1 cellular context compared by ENCODE assay signal in the genomic region with DNA sequence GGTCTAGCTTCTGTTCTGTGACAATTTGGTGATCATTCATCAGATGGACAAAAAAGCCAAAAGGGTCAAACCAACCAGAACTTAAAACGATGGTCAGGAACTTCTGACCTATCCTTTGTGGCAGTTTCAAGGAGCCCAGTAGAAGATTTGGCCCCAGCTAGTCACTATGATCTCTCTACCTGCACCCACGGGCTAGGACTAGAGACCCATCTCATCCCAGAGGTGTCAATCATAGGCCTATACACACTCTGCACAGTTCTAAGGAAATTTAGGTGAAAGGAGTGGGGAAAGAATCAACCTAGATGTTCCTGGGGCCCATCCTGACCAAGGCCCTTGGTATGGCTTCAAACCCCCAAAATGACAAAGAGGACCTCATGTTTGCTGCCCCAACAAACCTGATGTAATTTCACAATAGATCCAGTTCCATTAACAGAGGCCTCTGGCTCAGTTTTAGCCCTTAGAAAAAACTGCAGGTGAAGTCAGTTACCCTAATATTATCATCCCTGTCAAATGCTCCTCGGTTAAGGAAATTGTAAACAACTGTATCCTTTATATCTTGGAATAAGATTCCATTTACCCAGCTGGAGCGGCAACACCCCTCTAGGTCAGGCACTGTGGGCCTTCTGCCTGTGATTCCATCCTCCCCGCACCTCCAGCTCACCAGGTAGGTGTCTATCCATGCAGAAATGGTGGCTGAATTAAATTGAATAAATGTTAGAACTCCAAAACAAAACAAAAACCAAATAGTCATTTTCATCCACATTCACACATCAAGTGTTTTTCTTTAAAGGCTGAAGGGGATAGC.
TF ChIP-seq lines count a peak whose summit lies in the region.

No MANE protein-coding gene starts in this region.

TF ChIP-seq in HepG2, 621 proteins besides CTCF, POLR2A, EP300 and RAD21 (continued from another document):
- TF ChIP-seq NR2F6 (IDR thresholded peaks at IDR 0.05) (0 out of 2 replicates have a peak, but pooled peaks have one; percentile 10), NR2F6 (CRISPR knock-in tag; IDR thresholded peaks at IDR 0.05) (no peak), BRD4 (CRISPR knock-in tag; IDR thresholded peaks at IDR 0.05) (peak; percentile 20; the same call in 1 of the 2 replicates), JDP2 (CRISPR knock-in tag; IDR thresholded peaks at IDR 0.05; ENCODE audit: borderline replicate concordance) (no peak), ZBTB7A (CRISPR knock-in tag; IDR thresholded peaks at IDR 0.05) (no peak), SMAD1 (CRISPR knock-in tag; IDR thresholded peaks at IDR 0.05; ENCODE audit: borderline replicate concordance, low read depth) (no peak), RBM39 (IDR thresholded peaks at IDR 0.05; ENCODE audit: low read depth, low read length, poor library complexity, severe bottlenecking) (no peak), BCL6 (CRISPR knock-in tag; IDR thresholded peaks at IDR 0.05) (no peak), CEBPB (IDR thresholded peaks at IDR 0.05; ENCODE audit: borderline replicate concordance, low read depth, low read length) (peak; percentile 19; the same call in 1 of the 2 replicates), SATB2 (CRISPR knock-in tag; IDR thresholded peaks at IDR 0.05) (0 out of 2 replicates have a peak, but pooled peaks have one; percentile 24), ZNF7 (CRISPR knock-in tag; IDR thresholded peaks at IDR 0.05) (no peak), PHF8 (CRISPR knock-in tag; IDR thresholded peaks at IDR 0.05) (peak; percentile 28; the same call in 1 of the 2 replicates), ZNF382 (CRISPR knock-in tag; IDR thresholded peaks at IDR 0.05; ENCODE audit: borderline replicate concordance) (no peak), ZNF781 (CRISPR knock-in tag; IDR thresholded peaks at IDR 0.05; ENCODE audit: borderline replicate concordance, not compliant biosample characterization) (no peak), ZFP37 (CRISPR knock-in tag; IDR thresholded peaks at IDR 0.05; ENCODE audit: borderline replicate concordance) (no peak)
- TF ChIP-seq, protein P1, sequence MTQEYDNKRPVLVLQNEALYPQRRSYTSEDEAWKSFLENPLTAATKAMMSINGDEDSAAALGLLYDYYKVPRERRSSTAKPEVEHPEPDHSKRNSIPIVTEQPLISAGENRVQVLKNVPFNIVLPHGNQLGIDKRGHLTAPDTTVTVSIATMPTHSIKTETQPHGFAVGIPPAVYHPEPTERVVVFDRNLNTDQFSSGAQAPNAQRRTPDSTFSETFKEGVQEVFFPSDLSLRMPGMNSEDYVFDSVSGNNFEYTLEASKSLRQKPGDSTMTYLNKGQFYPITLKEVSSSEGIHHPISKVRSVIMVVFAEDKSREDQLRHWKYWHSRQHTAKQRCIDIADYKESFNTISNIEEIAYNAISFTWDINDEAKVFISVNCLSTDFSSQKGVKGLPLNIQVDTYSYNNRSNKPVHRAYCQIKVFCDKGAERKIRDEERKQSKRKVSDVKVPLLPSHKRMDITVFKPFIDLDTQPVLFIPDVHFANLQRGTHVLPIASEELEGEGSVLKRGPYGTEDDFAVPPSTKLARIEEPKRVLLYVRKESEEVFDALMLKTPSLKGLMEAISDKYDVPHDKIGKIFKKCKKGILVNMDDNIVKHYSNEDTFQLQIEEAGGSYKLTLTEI (CRISPR knock-in tag; conservative IDR thresholded peaks at IDR 0.05): no peak
- TF ChIP-seq, protein P2, sequence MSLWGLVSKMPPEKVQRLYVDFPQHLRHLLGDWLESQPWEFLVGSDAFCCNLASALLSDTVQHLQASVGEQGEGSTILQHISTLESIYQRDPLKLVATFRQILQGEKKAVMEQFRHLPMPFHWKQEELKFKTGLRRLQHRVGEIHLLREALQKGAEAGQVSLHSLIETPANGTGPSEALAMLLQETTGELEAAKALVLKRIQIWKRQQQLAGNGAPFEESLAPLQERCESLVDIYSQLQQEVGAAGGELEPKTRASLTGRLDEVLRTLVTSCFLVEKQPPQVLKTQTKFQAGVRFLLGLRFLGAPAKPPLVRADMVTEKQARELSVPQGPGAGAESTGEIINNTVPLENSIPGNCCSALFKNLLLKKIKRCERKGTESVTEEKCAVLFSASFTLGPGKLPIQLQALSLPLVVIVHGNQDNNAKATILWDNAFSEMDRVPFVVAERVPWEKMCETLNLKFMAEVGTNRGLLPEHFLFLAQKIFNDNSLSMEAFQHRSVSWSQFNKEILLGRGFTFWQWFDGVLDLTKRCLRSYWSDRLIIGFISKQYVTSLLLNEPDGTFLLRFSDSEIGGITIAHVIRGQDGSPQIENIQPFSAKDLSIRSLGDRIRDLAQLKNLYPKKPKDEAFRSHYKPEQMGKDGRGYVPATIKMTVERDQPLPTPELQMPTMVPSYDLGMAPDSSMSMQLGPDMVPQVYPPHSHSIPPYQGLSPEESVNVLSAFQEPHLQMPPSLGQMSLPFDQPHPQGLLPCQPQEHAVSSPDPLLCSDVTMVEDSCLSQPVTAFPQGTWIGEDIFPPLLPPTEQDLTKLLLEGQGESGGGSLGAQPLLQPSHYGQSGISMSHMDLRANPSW (CRISPR knock-in tag; IDR thresholded peaks at IDR 0.05; ENCODE audit: borderline replicate concordance): no peak; the same call in 1 of the 2 replicates
- TF ChIP-seq, protein P3, sequence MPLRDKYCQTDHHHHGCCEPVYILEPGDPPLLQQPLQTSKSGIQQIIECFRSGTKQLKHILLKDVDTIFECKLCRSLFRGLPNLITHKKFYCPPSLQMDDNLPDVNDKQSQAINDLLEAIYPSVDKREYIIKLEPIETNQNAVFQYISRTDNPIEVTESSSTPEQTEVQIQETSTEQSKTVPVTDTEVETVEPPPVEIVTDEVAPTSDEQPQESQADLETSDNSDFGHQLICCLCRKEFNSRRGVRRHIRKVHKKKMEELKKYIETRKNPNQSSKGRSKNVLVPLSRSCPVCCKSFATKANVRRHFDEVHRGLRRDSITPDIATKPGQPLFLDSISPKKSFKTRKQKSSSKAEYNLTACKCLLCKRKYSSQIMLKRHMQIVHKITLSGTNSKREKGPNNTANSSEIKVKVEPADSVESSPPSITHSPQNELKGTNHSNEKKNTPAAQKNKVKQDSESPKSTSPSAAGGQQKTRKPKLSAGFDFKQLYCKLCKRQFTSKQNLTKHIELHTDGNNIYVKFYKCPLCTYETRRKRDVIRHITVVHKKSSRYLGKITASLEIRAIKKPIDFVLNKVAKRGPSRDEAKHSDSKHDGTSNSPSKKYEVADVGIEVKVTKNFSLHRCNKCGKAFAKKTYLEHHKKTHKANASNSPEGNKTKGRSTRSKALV (CRISPR knock-in tag; IDR thresholded peaks at IDR 0.05): 0 out of 2 replicates have a peak, but pooled peaks have one; percentile 23
TF ChIP-seq in HepG2: peak in this region for 26.
